20 cellular contexts compared by ENCODE assay signal in genomic region chr20:33537608-33538007, GRCh38. TPM values are rescaled to one million over a fixed set of nuclear protein-coding genes. Genes with fewer than 3 reads are reported as not detected.
DNase-seq lines count a peak whose midpoint lies in the region; ATAC-seq and TF ChIP-seq lines count a peak whose summit lies in the region.
"Had no signal": no experiment of that assay in that cellular context is flagged by ENCODE, and none has a peak within 500 bp of the region (broad histone marks: within the 10 kb centered on the region; RNA-seq: fewer than 3 reads in every experiment).

No MANE protein-coding gene starts in this region.

- no peaks in the 10 kb centered on the region for H3K9me3 ChIP-seq in muscle layer of colon (ENCODE audit: low read length)
- no peaks in the 10 kb centered on the region for H3K9me3 ChIP-seq in naive thymus-derived CD4-positive, alpha-beta T cell (ENCODE audit: control insufficient read depth in 2 of 3, low read length in 3 of 3)

- POLR2A ChIA-PET in activated CD4-positive, alpha-beta T cell treated with anti-CD3 and anti-CD28 coated beads, Interleukin-2, amount 10 ng/mL, durations not matched to agents 7 days and 5 days (lab: Charles Lee) = no interaction called here
- POLR2A ChIA-PET in naive thymus-derived CD4-positive, alpha-beta T cell (lab: Charles Lee) = interaction anchor here (0.6 kb wide), 1 partner anchor 140 kb away, joined by 3 read pairs; no protein-coding TSS in a partner anchor

- H3K27ac Mint-ChIP-seq in activated CD4-positive, alpha-beta T cell treated with anti-CD3 and anti-CD28 coated beads, Interleukin-2, amount 10 ng/mL, durations not matched to agents 7 days and 5 days = peak overlapping the region; percentile 36
- H3K27ac Mint-ChIP-seq in type B pancreatic cell = peak overlapping the region; percentile 49
- peak overlapping the region in 2 of 9 donors; percentile 47 to 69 for H3K27ac Mint-ChIP-seq in naive thymus-derived CD4-positive, alpha-beta T cell
- H3K27ac Mint-ChIP-seq: B cell had no signal

- DNase-seq in activated CD4-positive, alpha-beta T cell treated with anti-CD3 and anti-CD28 coated beads, Interleukin-2, amount 10 ng/mL, durations not matched to agents 7 days and 5 days = no peak
- DNase-seq in activated CD4-positive, alpha-beta T cell treated with anti-CD3 and anti-CD28 coated beads, Interleukin-2, amount 50 U/mL, for 4 hours = no peak
- DNase-seq in left colon = no peak
- DNase-seq in type B pancreatic cell (ENCODE audit: extremely low spot score, unreplicated experiment) = no peak
- no peak for DNase-seq in C1 segment of cervical spinal cord (lab: John Stamatoyannopoulos, UW)
- DNase-seq in naive thymus-derived CD4-positive, alpha-beta T cell = no peak
- DNase-seq: DMS153, DND-41, KBM-7, MM.1S, NCI-H1417, NCI-H1694 treated with DMSO at 0.1 percent for 48 hours, NCI-H2081, NCI-H2227 treated with DMSO at 0.1 percent for 48 hours, NCI-H526 treated with DMSO at 0.1 percent for 48 hours, Right ventricle myocardium superior, RPMI8226 had no signal

- no peaks in the 10 kb centered on the region for H3K27me3 Mint-ChIP-seq in activated CD4-positive, alpha-beta T cell treated with anti-CD3 and anti-CD28 coated beads, Interleukin-2, amount 10 ng/mL, durations not matched to agents 7 days and 5 days
- H3K27me3 Mint-ChIP-seq in type B pancreatic cell = no peaks in the 10 kb centered on the region
- H3K27me3 Mint-ChIP-seq in naive thymus-derived CD4-positive, alpha-beta T cell = no peaks in the 10 kb centered on the region
- H3K27me3 Mint-ChIP-seq: B cell had no signal

- no peak overlapping the region for H3K4me3 ChIP-seq in muscle layer of colon (ENCODE audit: low read depth in 1 of 2, low read length in 2 of 2)
- no peak overlapping the region for H3K4me3 ChIP-seq in naive thymus-derived CD4-positive, alpha-beta T cell (ENCODE audit: low read length)

- H3K27me3 ChIP-seq in muscle layer of colon (ENCODE audit: control insufficient read depth in 1 of 2, insufficient read depth in 2 of 2, low read length in 2 of 2) = no peaks in the 10 kb centered on the region
- H3K27me3 ChIP-seq in naive thymus-derived CD4-positive, alpha-beta T cell (ENCODE audit: control insufficient read depth in 2 of 2, insufficient read depth in 2 of 2, low read length in 2 of 2) = no peaks in the 10 kb centered on the region

- H3K36me3 ChIP-seq in muscle layer of colon (ENCODE audit: insufficient read depth, low read length) = no peaks in the 10 kb centered on the region
- H3K36me3 ChIP-seq in naive thymus-derived CD4-positive, alpha-beta T cell (ENCODE audit: control insufficient read depth in 2 of 3, insufficient read depth in 3 of 3, low read length in 3 of 3) = no peaks in the 10 kb centered on the region

- H3K9me3 Mint-ChIP-seq in activated CD4-positive, alpha-beta T cell treated with anti-CD3 and anti-CD28 coated beads, Interleukin-2, amount 10 ng/mL, durations not matched to agents 7 days and 5 days = peaks cover 4% of the 10 kb centered on the region
- H3K9me3 Mint-ChIP-seq in type B pancreatic cell = peaks cover 9% of the 10 kb centered on the region
- H3K9me3 Mint-ChIP-seq in naive thymus-derived CD4-positive, alpha-beta T cell = peaks cover 0 to 3% (median 0%) of the 10 kb centered on the region in 11 donors

- no peak overlapping the region for H3K9ac ChIP-seq in muscle layer of colon (ENCODE audit: low read length)

- H3K4me1 ChIP-seq in muscle layer of colon (ENCODE audit: insufficient read depth, low read length) = peaks cover 35% of the 10 kb centered on the region
- no peaks in the 10 kb centered on the region for H3K4me1 ChIP-seq in naive thymus-derived CD4-positive, alpha-beta T cell (ENCODE audit: control insufficient read depth in 2 of 2, insufficient read depth in 2 of 2, low read length in 2 of 2)

- H3K27ac ChIP-seq in muscle layer of colon (ENCODE audit: low read depth, low read length) = peak overlapping the region; percentile 47
- H3K27ac ChIP-seq in naive thymus-derived CD4-positive, alpha-beta T cell (ENCODE audit: low read depth, low read length) = no peak overlapping the region

- intact Hi-C loops in left colon (cut with DNase I, micrococcal nuclease) = no loop called here
- intact Hi-C loops in naive thymus-derived CD4-positive, alpha-beta T cell (cut with micrococcal nuclease) = no loop called here

- H3K36me3 Mint-ChIP-seq in activated CD4-positive, alpha-beta T cell treated with anti-CD3 and anti-CD28 coated beads, Interleukin-2, amount 10 ng/mL, durations not matched to agents 7 days and 5 days (ENCODE audit: low read depth) = peaks cover 7% of the 10 kb centered on the region
- H3K36me3 Mint-ChIP-seq in type B pancreatic cell = peaks cover 22% of the 10 kb centered on the region
- peaks cover 0 to 14% (median 10%) of the 10 kb centered on the region in 5 donors for H3K36me3 Mint-ChIP-seq in naive thymus-derived CD4-positive, alpha-beta T cell

- CTCF ChIA-PET in activated CD4-positive, alpha-beta T cell treated with anti-CD3 and anti-CD28 coated beads, Interleukin-2, amount 10 ng/mL, durations not matched to agents 7 days and 5 days (lab: Charles Lee) = no interaction called here
- CTCF ChIA-PET in naive thymus-derived CD4-positive, alpha-beta T cell (lab: Charles Lee) = interaction anchor here (0.7 kb wide), 1 partner anchor 157 kb away, joined by 3 read pairs; no protein-coding TSS in a partner anchor

- no peak for TF ChIP-seq CTCF in type B pancreatic cell (conservative IDR thresholded peaks at IDR 0.05)

- H3K4me3 Mint-ChIP-seq in activated CD4-positive, alpha-beta T cell treated with anti-CD3 and anti-CD28 coated beads, Interleukin-2, amount 10 ng/mL, durations not matched to agents 7 days and 5 days = no peak overlapping the region
- H3K4me3 Mint-ChIP-seq in type B pancreatic cell = no peak overlapping the region
- no peak overlapping the region for H3K4me3 Mint-ChIP-seq in naive thymus-derived CD4-positive, alpha-beta T cell
- H3K4me3 Mint-ChIP-seq: B cell had no signal

- peak; percentile 47 for ATAC-seq in left colon
- ATAC-seq in naive thymus-derived CD4-positive, alpha-beta T cell = no peak
- ATAC-seq in GM19324 (IDR thresholded peaks at IDR 0.05; ENCODE audit: low FRiP score, unreplicated experiment) = no peak

- H3K4me1 Mint-ChIP-seq in activated CD4-positive, alpha-beta T cell treated with anti-CD3 and anti-CD28 coated beads, Interleukin-2, amount 10 ng/mL, durations not matched to agents 7 days and 5 days = peaks cover 8% of the 10 kb centered on the region
- peaks cover 24% of the 10 kb centered on the region for H3K4me1 Mint-ChIP-seq in type B pancreatic cell (ENCODE audit: unreplicated experiment)
- H3K4me1 Mint-ChIP-seq in naive thymus-derived CD4-positive, alpha-beta T cell = peaks cover 6 to 35% (median 22%) of the 10 kb centered on the region in 7 donors

RNA-seq across cellular contexts. Expression of gene CBFA2T2, which starts 47.7 kb away (rescaled TPM):
- 10 to 100 TPM; 17.3 to 21.8 TPM for total RNA-seq in activated CD4-positive, alpha-beta T cell treated with anti-CD3 and anti-CD28 coated beads, Interleukin-2, amount 10 ng/mL, durations not matched to agents 7 days and 5 days
- total RNA-seq in left colon (10 to 100 TPM; 26.9 to 27.3 TPM), type B pancreatic cell (ENCODE audit: low replicate concordance) (39.8 and 52.3 TPM in 2 replicates)
- 10 to 100 TPM; 24.6 to 37.8 (median 27.2) TPM for total RNA-seq in naive thymus-derived CD4-positive, alpha-beta T cell
- polyA plus RNA-seq in naive thymus-derived CD4-positive, alpha-beta T cell = 10 to 100 TPM; 13.5 to 21.6 TPM
